In the genomic region with DNA sequence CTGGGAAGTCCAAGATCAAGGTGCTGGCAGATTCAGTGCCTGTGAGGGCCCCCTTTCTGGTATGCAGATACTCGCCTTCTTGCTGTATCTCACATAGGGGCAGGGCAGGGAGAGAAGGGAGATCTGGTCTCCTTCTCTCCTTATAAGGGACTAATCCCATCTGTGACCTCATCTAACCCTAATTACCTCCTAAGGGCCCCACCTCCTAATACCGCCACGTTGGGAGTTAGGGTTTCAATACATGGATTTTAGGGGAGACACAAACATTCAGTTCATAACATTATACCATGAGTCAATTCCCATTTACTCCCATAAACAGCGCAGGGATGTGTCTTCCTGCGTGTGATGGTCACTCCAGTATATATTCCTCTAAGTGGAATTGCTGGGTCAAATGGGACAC, we compare ENCODE assay signal across 14 cellular contexts.
A peak's percentile ranks its signal among the peaks of the same experiment; 100 is the strongest.
DNase-seq lines count a peak whose midpoint lies in the region; ATAC-seq and TF ChIP-seq lines count a peak whose summit lies in the region.
"Had no signal": no experiment of that assay in that cellular context is flagged by ENCODE, and none has a peak within 500 bp of the region (broad histone marks: within the 10 kb centered on the region; RNA-seq: fewer than 3 reads in every experiment).

No MANE protein-coding gene starts in this region.

- dilution Hi-C loops in IMR-90 (cut with HindIII; ENCODE audit: low sequenced_read_pairs, unreplicated experiment): no loop called here

- H3K4me3 Mint-ChIP-seq in WTC11: no peak overlapping the region
- H3K4me3 Mint-ChIP-seq: CD4-positive, alpha-beta memory T cell had no signal

- H3K27ac ChIP-seq in IMR-90 (ENCODE audit: insufficient read depth, low read length): no peak overlapping the region
- H3K27ac ChIP-seq in tibial artery: peak overlapping the region; percentile 65 to 71
- H3K27ac ChIP-seq in esophagus muscularis mucosa (replicated peaks in 1 of 4): no peak overlapping the region
- H3K27ac ChIP-seq: C4-2B had no signal

- CTCF ChIA-PET in IMR-90 (lab: Yijun Ruan, JAX) (no interaction called here), WTC11 (lab: Charles Lee) (interaction anchor here (1.7 kb wide), 1 partner anchor 157 kb away, joined by 5 read pairs; no protein-coding TSS in a partner anchor)

- DNase-seq in IMR-90 (no peak), WTC11 (ENCODE audit: low spot score) (no peak), iPS DF 19.7 (ENCODE audit: low read depth, low spot score) (peak; percentile 15), tibial artery (no peak), esophagus muscularis mucosa (ENCODE audit: extremely low spot score) (no peak), epidermal melanocyte (ENCODE audit: insufficient read length, low spot score) (no peak)
- DNase-seq: BE2C; CD4-positive, alpha-beta memory T cell; DMS53; GF-D8 had no signal

- H2BK15ac ChIP-seq in IMR-90 (ENCODE audit: low read depth, low read length): no peak overlapping the region

- WGBS in IMR-90 (ENCODE audit: extremely low coverage in 2 of 2, insufficient read length in 1 of 2), 2 experiments: no CpG with 5 or more reads among the region's 5 CpGs
- WGBS in esophagus muscularis mucosa: 50% methylated on average over 5 of the region's 5 CpGs

- TF ChIP-seq POLR2A in IMR-90 (IDR thresholded peaks at IDR 0.05; ENCODE audit: low read depth, low read length): no peak
- TF ChIP-seq POLR2A in esophagus muscularis mucosa (IDR thresholded peaks at IDR 0.05; ENCODE audit: low read depth): no peak

- no peak overlapping the region for H3K23ac ChIP-seq in IMR-90 (ENCODE audit: low read depth, low read length)

- intact Hi-C loops in IMR-90 (cut with micrococcal nuclease): loop anchor here (5.0 kb wide), 1 partner anchor 105 kb away; the partner anchor contains the start of gene RAB31
- intact Hi-C loops in tibial artery (cut with DNase I; ENCODE audit: low total_unique reads): no loop called here
- intact Hi-C loops in esophagus muscularis mucosa (cut with DNase I): no loop called here

- no peak for TF ChIP-seq EP300 in esophagus muscularis mucosa (IDR thresholded peaks at IDR 0.05)

- H3K4me2 ChIP-seq in IMR-90 (ENCODE audit: low read depth, low read length): no peak overlapping the region
- H3K4me2 ChIP-seq: A549 had no signal

- H3K4me3 ChIP-seq in IMR-90 (ENCODE audit: insufficient read depth, low read depth, low read length) (no peak overlapping the region), tibial artery (no peak overlapping the region), esophagus muscularis mucosa (no peak overlapping the region)
- H3K4me3 ChIP-seq: A549 had no signal

- POLR2A ChIA-PET in IMR-90 (lab: Charles Lee; ENCODE audit: unreplicated experiment) (no interaction called here), WTC11 (lab: Charles Lee) (no interaction called here)

- no peak overlapping the region for H3K14ac ChIP-seq in IMR-90 (replicated peaks; ENCODE audit: low read depth, low read length)

- H3K9me3 ChIP-seq in IMR-90 (ENCODE audit: control insufficient read depth, insufficient read depth, low read length) (no peaks in the 10 kb centered on the region), tibial artery (no peaks in the 10 kb centered on the region), esophagus muscularis mucosa (no peaks in the 10 kb centered on the region)
- H3K9me3 ChIP-seq: A549, BE2C had no signal

- H3K9me1 ChIP-seq in IMR-90 (ENCODE audit: insufficient read depth, low read length): peaks cover 5% of the 10 kb centered on the region

- BruUV-seq in IMR-90 (replicated peaks; lab: Mats Ljungman, UMichigan): no TSS peak

- H3K36me3 Mint-ChIP-seq in WTC11: no peaks in the 10 kb centered on the region
- H3K36me3 Mint-ChIP-seq: CD4-positive, alpha-beta memory T cell had no signal

- H2AK5ac ChIP-seq in IMR-90 (ENCODE audit: low read depth, low read length): peak overlapping the region; percentile 4; the same call in 1 of the 2 replicates

- no peak overlapping the region for H3K27ac Mint-ChIP-seq in WTC11
- H3K27ac Mint-ChIP-seq: CD4-positive, alpha-beta memory T cell had no signal

- peak overlapping the region; percentile 28; the same call in 1 of the 2 replicates for H2BK20ac ChIP-seq in IMR-90 (ENCODE audit: low read depth, low read length)

- no peak overlapping the region for H2BK5ac ChIP-seq in IMR-90 (ENCODE audit: low read depth, low read length, poor library complexity, severe bottlenecking)

- ATAC-seq in IMR-90 (ENCODE audit: low read depth) (no peak), WTC11 (peak; percentile 41), HG02623 (IDR thresholded peaks at IDR 0.05; ENCODE audit: unreplicated experiment) (no peak), HG02678 (IDR thresholded peaks at IDR 0.05; ENCODE audit: unreplicated experiment) (no peak)
- ATAC-seq: A549 had no signal

- H3K27me3 Mint-ChIP-seq in WTC11 (ENCODE audit: low read depth): no peaks in the 10 kb centered on the region

- H3K79me1 ChIP-seq in IMR-90 (ENCODE audit: low read depth in 1 of 2, low read length in 2 of 2): peaks cover 7 to 20% of the 10 kb centered on the region in 2 experiments

- no peak overlapping the region for H4K5ac ChIP-seq in IMR-90 (ENCODE audit: low read depth, low read length)

- H4K20me1 ChIP-seq in IMR-90 (ENCODE audit: insufficient read depth, low read length): peaks cover 4% of the 10 kb centered on the region; the same call in 1 of the 2 replicates

- no peaks in the 10 kb centered on the region for H3K9me3 Mint-ChIP-seq in WTC11
- H3K9me3 Mint-ChIP-seq: CD4-positive, alpha-beta memory T cell had no signal

- H4K8ac ChIP-seq in IMR-90 (ENCODE audit: low read depth in 2 of 2, low read length in 2 of 2): no peak overlapping the region

- no peak overlapping the region for H4K91ac ChIP-seq in IMR-90 (ENCODE audit: insufficient read depth, low read depth, low read length)

- no peak overlapping the region for H2AFZ ChIP-seq in IMR-90 (replicated peaks; ENCODE audit: low read length, poor library complexity)

- no peak for TF ChIP-seq CTCF in IMR-90 (conservative IDR thresholded peaks at IDR 0.05; ENCODE audit: low read depth, low read length)
- TF ChIP-seq CTCF in WTC11 (IDR thresholded peaks at IDR 0.05): no peak
- no peak for TF ChIP-seq CTCF in tibial artery (IDR thresholded peaks at IDR 0.05)
- TF ChIP-seq CTCF in esophagus muscularis mucosa (IDR thresholded peaks at IDR 0.05): no peak

- H3K56ac ChIP-seq in IMR-90 (ENCODE audit: extremely low read depth, insufficient read depth, low read length): no peak overlapping the region

- H3K9ac ChIP-seq in IMR-90 (ENCODE audit: low read depth, low read length): no peak overlapping the region

- no peak overlapping the region for H2BK120ac ChIP-seq in IMR-90 (ENCODE audit: low read depth, low read length)

- H3K4ac ChIP-seq in IMR-90 (ENCODE audit: low read depth, low read length): no peak overlapping the region; the same call in 1 of the 2 replicates

- in situ Hi-C loops in IMR-90 (cut with MboI; ENCODE audit: low sequenced_read_pairs): no loop called here

- no peak overlapping the region for H3K18ac ChIP-seq in IMR-90 (ENCODE audit: low read depth, low read length)

- H3K4me1 ChIP-seq in IMR-90 (ENCODE audit: control insufficient read depth, insufficient read depth, low read length): peaks cover 13% of the 10 kb centered on the region
- peaks cover 0 to 79% (median 42%) of the 10 kb centered on the region in 4 donors for H3K4me1 ChIP-seq in tibial artery
- peaks cover 31 to 60% (median 45%) of the 10 kb centered on the region in 4 donors for H3K4me1 ChIP-seq in esophagus muscularis mucosa
- H3K4me1 ChIP-seq: BE2C had no signal

- peaks cover 1% of the 10 kb centered on the region; the same call in 1 of the 2 replicates for H3K36me3 ChIP-seq in IMR-90 (ENCODE audit: control insufficient read depth, insufficient read depth, low read length)
- H3K36me3 ChIP-seq in tibial artery: peaks cover 0 to 11% (median 2%) of the 10 kb centered on the region in 3 donors
- peaks cover 0 to 7% (median 0%) of the 10 kb centered on the region in 4 donors for H3K36me3 ChIP-seq in esophagus muscularis mucosa
- H3K36me3 ChIP-seq: BE2C had no signal

- H3K4me1 Mint-ChIP-seq in WTC11: peaks cover 49% of the 10 kb centered on the region
- H3K4me1 Mint-ChIP-seq: CD4-positive, alpha-beta memory T cell had no signal

- H3K27me3 ChIP-seq in IMR-90 (ENCODE audit: control insufficient read depth, insufficient read depth, low read length) (no peaks in the 10 kb centered on the region), tibial artery (no peaks in the 10 kb centered on the region), esophagus muscularis mucosa (no peaks in the 10 kb centered on the region)
- H3K27me3 ChIP-seq: BE2C had no signal

- no peak for TF ChIP-seq RAD21 in IMR-90 (IDR thresholded peaks at IDR 0.05; ENCODE audit: low read length)

- no peak overlapping the region for H2AK9ac ChIP-seq in IMR-90 (replicated peaks; ENCODE audit: low read depth, low read length, poor library complexity)

TF ChIP-seq in IMR-90, 13 proteins besides CTCF, POLR2A, EP300 and RAD21:
- TF ChIP-seq MAFK (IDR thresholded peaks at IDR 0.05; ENCODE audit: low read depth, low read length): no peak
- TF ChIP-seq USF2 (IDR thresholded peaks at IDR 0.05; ENCODE audit: low read depth, low read length): no peak
- no peak for TF ChIP-seq NFE2L2 (IDR thresholded peaks at IDR 0.05; ENCODE audit: low read depth, low read length)

TF ChIP-seq in WTC11, 78 proteins besides CTCF, POLR2A, EP300 and RAD21 (continues in another document):
- TF ChIP-seq ZNF121 (CRISPR knock-in tag; IDR thresholded peaks at IDR 0.05) (no peak), USF1 (CRISPR knock-in tag; IDR thresholded peaks at IDR 0.05) (no peak)

Comparison
In these comparisons a context has a peak if more than half of its experiments do, and no peak if none do; other contexts are left out.
1. H3K27ac ChIP-seq: peak in tibial artery (2 of 2); none in IMR-90 (single experiment) and esophagus muscularis mucosa (0 of 4).